Comparison of ENCODE assay signal across 10 cellular contexts in the genomic region with DNA sequence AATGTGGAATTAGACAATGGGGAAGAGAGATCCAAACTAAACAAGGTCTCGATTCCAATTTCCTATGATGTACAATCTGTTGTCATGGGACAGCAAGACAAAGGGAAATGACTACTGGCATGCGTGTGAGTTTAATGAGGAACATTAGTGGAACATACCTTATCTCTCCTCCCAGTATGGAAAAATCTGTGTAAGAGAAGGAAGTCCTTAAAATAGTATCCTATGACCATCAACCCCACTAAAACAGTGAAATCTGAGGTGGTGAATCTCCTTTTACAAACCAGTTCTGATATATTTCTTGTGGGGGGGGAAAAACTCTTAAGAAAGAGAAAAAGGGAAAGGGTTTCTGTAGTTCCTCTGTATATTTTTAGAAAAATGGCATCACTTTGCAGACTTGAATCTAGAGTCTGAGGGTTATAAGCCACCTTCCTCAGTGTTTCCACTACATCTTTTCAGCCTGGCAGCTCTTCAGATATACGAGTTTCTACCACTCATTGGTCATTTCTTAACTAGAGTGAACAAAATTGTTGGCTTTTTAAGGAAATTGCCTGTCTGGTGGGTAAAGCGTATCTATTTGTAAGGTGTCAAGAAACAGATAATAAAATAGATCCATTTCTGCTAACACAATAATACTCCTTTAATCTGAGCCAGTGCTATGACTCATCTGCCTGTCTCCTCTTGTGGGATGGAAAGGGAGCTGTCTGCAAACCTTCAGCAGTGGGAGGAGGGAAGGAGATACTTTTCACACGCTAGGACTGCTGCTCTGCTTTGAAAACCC. TPM values are rescaled to one million over a fixed set of nuclear protein-coding genes. Genes with fewer than 3 reads are reported as not detected.
A peak's percentile ranks its signal among the peaks of the same experiment; 100 is the strongest.
DNase-seq lines count a peak whose midpoint lies in the region; ATAC-seq and TF ChIP-seq lines count a peak whose summit lies in the region.
"Had no signal": no experiment of that assay in that cellular context is flagged by ENCODE, and none has a peak within 500 bp of the region (broad histone marks: within the 10 kb centered on the region; RNA-seq: fewer than 3 reads in every experiment).

No MANE protein-coding gene starts in this region.

- no peak overlapping the region for H3K4me3 ChIP-seq in heart right ventricle
- no peak overlapping the region for H3K4me3 ChIP-seq in uterus

- H3K36me3 ChIP-seq in heart right ventricle (no peaks in the 10 kb centered on the region), uterus (no peaks in the 10 kb centered on the region)

- peaks cover 0 to 45% (median 20%) of the 10 kb centered on the region in 9 donors for H3K4me1 ChIP-seq in heart right ventricle
- peaks cover 0 to 9% of the 10 kb centered on the region in 2 donors for H3K4me1 ChIP-seq in uterus

- intact Hi-C loops in heart right ventricle (cut with DNase I): no loop called here
- intact Hi-C loops in Right ventricle myocardium inferior (cut with DNase I): no loop called here
- intact Hi-C loops in uterus (cut with DNase I; ENCODE audit: low total_unique reads): loop anchor here (5.0 kb wide), 1 partner anchor 50 kb away; no protein-coding TSS in a partner anchor

- no peak for TF ChIP-seq POLR2A in uterus (IDR thresholded peaks at IDR 0.05)

- peak in 5 of 8 donors; percentile 8 to 63 (median 49) for ATAC-seq in heart right ventricle
- no peak for ATAC-seq in Right ventricle myocardium inferior
- no peak for ATAC-seq in GM18909 (IDR thresholded peaks at IDR 0.05; ENCODE audit: poor library complexity, unreplicated experiment)
- ATAC-seq: left colon had no signal

- TF ChIP-seq CTCF in heart right ventricle (IDR thresholded peaks at IDR 0.05): no peak
- no peak for TF ChIP-seq CTCF in uterus (IDR thresholded peaks at IDR 0.05)

- DNase-seq in heart right ventricle (no peak), Right ventricle myocardium inferior (ENCODE audit: missing footprints) (no peak), amniotic epithelial cell (ENCODE audit: low read depth) (peak; percentile 84), islet precursor cell (peak; percentile 65), uterus (peak; percentile 44 to 67), NCI-H146 (lab: John Stamatoyannopoulos, UW) (no peak)
- DNase-seq in activated CD4-positive, alpha-beta T cell treated with anti-CD3 and anti-CD28 coated beads, Interleukin-2, amount 50 U/mL, for 48 hours: no peak
- DNase-seq: left colon had no signal

- H3K27me3 ChIP-seq in heart right ventricle (peaks cover 0 to 63% (median 0%) of the 10 kb centered on the region in 7 donors), uterus (no peaks in the 10 kb centered on the region)

- 51 to 56% methylated on average over 5 of the region's 5 CpGs for WGBS in heart right ventricle, 2 donors

- no peaks in the 10 kb centered on the region for H3K9me3 ChIP-seq in heart right ventricle
- H3K9me3 ChIP-seq in uterus: no peaks in the 10 kb centered on the region

- peak overlapping the region in 2 of 10 donors; percentile 28 to 31 for H3K27ac ChIP-seq in heart right ventricle
- H3K27ac ChIP-seq in uterus: peak overlapping the region; percentile 92 to 98
- H3K27ac ChIP-seq: KMS-11 had no signal

RNA-seq across cellular contexts. Expression of a gene that starts 3.0 kb away (rescaled TPM):
- 1 to 10 TPM; 2.2 to 9.3 (median 3.4) TPM for total RNA-seq in heart right ventricle
- 10 to 100 TPM in 1 of 2 donors, 1 to 10 TPM in 1; 1.3 to 14.4 TPM for polyA plus RNA-seq in heart right ventricle
- 8.5 TPM for total RNA-seq in Right ventricle myocardium inferior
- total RNA-seq in uterus: 100 to 1,000 TPM in 1 of 4 donors, 10 to 100 TPM in 3; 20.0 to 173 (median 43.2) TPM

Comparison
In these comparisons a context has a peak if more than half of its experiments do, and no peak if none do; other contexts are left out.
1. ATAC-seq: peak in heart right ventricle (5 of 8); none in Right ventricle myocardium inferior (single experiment) and GM18909 (single experiment).
2. DNase-seq: peak in amniotic epithelial cell (single experiment), islet precursor cell (single experiment) and uterus (2 of 2); none in heart right ventricle (0 of 2), Right ventricle myocardium inferior (single experiment), activated CD4-positive, alpha-beta T cell treated with anti-CD3 and anti-CD28 coated beads, Interleukin-2, amount 50 U/mL, for 48 hours (0 of 2) and NCI-H146 (single experiment).